In the genomic region with DNA sequence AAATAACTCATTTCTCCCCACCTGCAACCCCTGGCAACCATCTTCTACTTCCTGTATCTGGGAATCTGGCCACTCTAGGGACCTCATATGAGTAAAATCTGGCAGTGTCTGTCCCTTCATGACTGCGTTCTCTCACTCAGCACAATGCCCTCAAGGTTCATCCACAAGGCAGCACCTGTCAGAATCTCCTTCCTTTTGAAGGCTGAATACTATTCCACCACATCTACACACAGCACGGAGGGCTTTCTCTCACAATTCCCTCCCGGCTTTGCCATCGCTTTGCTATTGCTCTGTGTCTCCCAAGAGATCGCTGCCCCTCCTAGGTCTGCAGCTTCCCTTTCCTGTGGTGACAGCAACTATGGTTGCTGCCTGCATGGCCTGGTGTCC, we compare ENCODE assay signal across 18 cellular contexts.
A peak's percentile ranks its signal among the peaks of the same experiment; 100 is the strongest.
DNase-seq lines count a peak whose midpoint lies in the region; ATAC-seq, FAIRE-seq and TF ChIP-seq lines count a peak whose summit lies in the region.
"Had no signal": no experiment of that assay in that cellular context is flagged by ENCODE, and none has a peak within 500 bp of the region (broad histone marks: within the 10 kb centered on the region; RNA-seq: fewer than 3 reads in every experiment).

No MANE protein-coding gene starts in this region.

- no peaks in the 10 kb centered on the region for H3K9me1 ChIP-seq in keratinocyte (ENCODE audit: control insufficient read depth, extremely low read depth, insufficient read depth, low read length)

- no peak overlapping the region for H3K9ac ChIP-seq in keratinocyte (ENCODE audit: control insufficient read depth, extremely low read depth, insufficient read depth, low read length)

- H3K27me3 ChIP-seq in keratinocyte (ENCODE audit: control insufficient read depth, extremely low read depth, insufficient read depth, low read length) (no peaks in the 10 kb centered on the region), small intestine (ENCODE audit: control insufficient read depth in 2 of 2, insufficient read depth in 2 of 2, low read length in 2 of 2) (no peaks in the 10 kb centered on the region)

- H3K4me3 ChIP-seq in HEK293 (ENCODE audit: low read depth, low read length) (no peak overlapping the region), keratinocyte (ENCODE audit: control insufficient read depth in 2 of 3, extremely low read depth in 1 of 3, insufficient read depth in 2 of 3, low read depth in 1 of 3, low read length in 3 of 3) (no peak overlapping the region), small intestine (ENCODE audit: low read depth in 1 of 2, low read length in 2 of 2) (no peak overlapping the region)

- POLR2A ChIA-PET in HEK293 (lab: Yijun Ruan, JAX) (no interaction called here), RWPE1 (lab: Yijun Ruan, JAX; ENCODE audit: low non-redundant PET) (no interaction called here)

- peaks cover 5% of the 10 kb centered on the region; the same call in 1 of the 2 replicates for H3K4me1 ChIP-seq in HEK293 (ENCODE audit: control insufficient read depth, insufficient read depth, low read length)
- peaks cover 36% of the 10 kb centered on the region for H3K4me1 ChIP-seq in keratinocyte (ENCODE audit: control insufficient read depth, extremely low read depth, insufficient read depth, low read length)
- peaks cover 3 to 15% of the 10 kb centered on the region in 2 donors for H3K4me1 ChIP-seq in small intestine (ENCODE audit: control insufficient read depth in 2 of 2, insufficient read depth in 1 of 2, low read depth in 1 of 2, low read length in 1 of 2)

- TF ChIP-seq CTCF in HEK293 (tag by site-specific recombination; IDR thresholded peaks at IDR 0.05): no peak
- TF ChIP-seq CTCF in RWPE1 (conservative IDR thresholded peaks at IDR 0.05; ENCODE audit: low read depth): no peak
- no peak for TF ChIP-seq CTCF in keratinocyte (optimal IDR thresholded peaks at IDR 0.05 in 1 of 3, IDR thresholded peaks at IDR 0.05 in 1 of 3, conservative IDR thresholded peaks at IDR 0.05 in 1 of 3; ENCODE audit: extremely low read depth in 1 of 3, insufficient read depth in 2 of 3, low read length in 3 of 3)

- no peaks in the 10 kb centered on the region for H4K20me1 ChIP-seq in keratinocyte (ENCODE audit: control insufficient read depth, extremely low read depth, insufficient read depth, low read length)

- CTCF ChIA-PET in HEK293 (lab: Yijun Ruan, JAX): interaction anchor here (1.5 kb wide), 1 partner anchor 11 kb away, joined by 5 read pairs; no protein-coding TSS in a partner anchor
- CTCF ChIA-PET in RWPE1 (lab: Yijun Ruan, JAX): interaction anchor here (0.6 kb wide), 1 partner anchor 1012 kb away, joined by 4 read pairs; no protein-coding TSS in a partner anchor

- H3K79me2 ChIP-seq in keratinocyte (ENCODE audit: control insufficient read depth, insufficient read depth, low read length): no peaks in the 10 kb centered on the region

- no peak for DNase-seq in RWPE1 (ENCODE audit: low spot score)
- no peak for DNase-seq in keratinocyte (ENCODE audit: low read depth, low spot score)
- DNase-seq in small intestine: no peak
- no peak for DNase-seq in NOMO-1 treated with DMSO at 0.1 percent for 48 hours (lab: John Stamatoyannopoulos, UW; ENCODE audit: unreplicated experiment)
- DNase-seq in activated CD8-positive, alpha-beta memory T cell treated with anti-CD3 and anti-CD28 coated beads, Interleukin-2, amount 50 U/mL, for 4 hours: no peak
- DNase-seq: activated CD4-positive, CD25-positive, alpha-beta regulatory T cell treated with anti-CD3 and anti-CD28 coated beads, Interleukin-2, amount 50 U/mL, for 72 hours; activated CD8-positive, alpha-beta memory T cell treated with anti-CD3 and anti-CD28 coated beads for 24 hours; activated T-cell treated with anti-CD3 and anti-CD28 coated beads, Interleukin-2, amount 50 U/mL, for 72 hours; midbrain; NCI-H1436; NCI-H2171; NCI-H748 treated with DMSO at 0.1 percent for 48 hours; stimulated activated CD4-positive, alpha-beta T cell treated with anti-CD3 and anti-CD28 coated beads, Interleukin-15, amount 100 ng/mL, for 24 hours; T1000 had no signal

- 80 to 88% (median 82%) methylated on average over 5 of the region's 5 CpGs for WGBS in small intestine, 3 donors

- dilution Hi-C loops in keratinocyte (cut with MboI; ENCODE audit: extremely low pct_ligation_motif_present, low sequenced_read_pairs): no loop called here

- no peak overlapping the region for H3K4me2 ChIP-seq in keratinocyte (ENCODE audit: control insufficient read depth, extremely low read depth, insufficient read depth, low read depth, low read length)

- H3K27ac ChIP-seq in HEK293 (ENCODE audit: extremely low read depth, low read depth, low read length) (no peak overlapping the region), RWPE1 (peak overlapping the region; percentile 5; the same call in 1 of the 2 replicates), keratinocyte (ENCODE audit: control insufficient read depth, insufficient read depth, low read length) (no peak overlapping the region), small intestine (ENCODE audit: low read depth in 1 of 2, low read length in 1 of 2) (peak overlapping the region; percentile 84 to 97)

- H2AFZ ChIP-seq in keratinocyte (ENCODE audit: control insufficient read depth, low read length): no peak overlapping the region

- no peak for ATAC-seq in HG02763 (IDR thresholded peaks at IDR 0.05; ENCODE audit: unreplicated experiment)
- ATAC-seq: activated T-cell treated with anti-CD3 and anti-CD28 coated beads, Interleukin-2, amount 50 U/mL, for 72 hours; stimulated activated effector memory CD8-positive, alpha-beta T cell treated with anti-CD3 and anti-CD28 coated beads, Interleukin-12 subunit alpha, Interleukin-12 subunit beta, amount 100 ng/mL, for 72 hours had no signal

- H3K36me3 ChIP-seq in HEK293 (ENCODE audit: control insufficient read depth in 2 of 2, insufficient read depth in 1 of 2, low read length in 2 of 2) (no peaks in the 10 kb centered on the region), keratinocyte (ENCODE audit: control insufficient read depth in 2 of 2, extremely low read depth in 1 of 2, insufficient read depth in 2 of 2, low read length in 2 of 2) (no peaks in the 10 kb centered on the region), small intestine (ENCODE audit: control insufficient read depth in 2 of 2, insufficient read depth in 2 of 2, low read length in 2 of 2) (no peaks in the 10 kb centered on the region)

- FAIRE-seq in keratinocyte (lab: Jason Lieb, UNC): peak; percentile 51
- FAIRE-seq in small intestine (lab: Jason Lieb, UNC): no peak
- FAIRE-seq: endothelial cell of umbilical vein had no signal

- H3K9me3 ChIP-seq in HEK293 (ENCODE audit: control insufficient read depth, insufficient read depth, low read depth, low read length): no peaks in the 10 kb centered on the region
- no peaks in the 10 kb centered on the region for H3K9me3 ChIP-seq in keratinocyte (ENCODE audit: control insufficient read depth, low read depth, low read length)
- H3K9me3 ChIP-seq in small intestine (ENCODE audit: control insufficient read depth, low read depth): no peaks in the 10 kb centered on the region

TF ChIP-seq in HEK293, 187 proteins besides CTCF, POLR2A, EP300 and RAD21:
- no peak for TF ChIP-seq MEIS1 (CRISPR knock-in tag; IDR thresholded peaks at IDR 0.05; ENCODE audit: borderline replicate concordance)
- TF ChIP-seq ZNF146 (tag by site-specific recombination; IDR thresholded peaks at IDR 0.05): peak; percentile 98

Comparison
In these comparisons a context has a peak if more than half of its experiments do, and no peak if none do; other contexts are left out.
1. H3K27ac ChIP-seq: peak in RWPE1 (single experiment) and small intestine (2 of 2); none in HEK293 (single experiment) and keratinocyte (single experiment).